16 cellular contexts compared by ENCODE assay signal in genomic region chr6:25352265-25352664, GRCh38.
A peak's percentile ranks its signal among the peaks of the same experiment; 100 is the strongest.
DNase-seq lines count a peak whose midpoint lies in the region; ATAC-seq, FAIRE-seq and TF ChIP-seq lines count a peak whose summit lies in the region.
"Had no signal": no experiment of that assay in that cellular context is flagged by ENCODE, and none has a peak within 500 bp of the region (broad histone marks: within the 10 kb centered on the region; RNA-seq: fewer than 3 reads in every experiment).

No MANE protein-coding gene starts in this region.

- H3K4me2 ChIP-seq in OCI-LY7 (ENCODE audit: low read length), result peak overlapping the region; percentile 28; the same call in 1 of the 2 replicates
- H3K4me2 ChIP-seq in hepatocyte, result no peak overlapping the region
- H3K4me2 ChIP-seq in mammary epithelial cell (ENCODE audit: insufficient read depth, low read depth, low read length), result no peak overlapping the region
- H3K4me2 ChIP-seq: BLaER1 had no signal

- POLR2A ChIA-PET in OCI-LY7 (lab: Charles Lee), result interaction anchor here (0.5 to 8.0 kb wide), 13 partner anchors 9 to 358 kb away, joined by 3 to 68 read pairs (median 4); no protein-coding TSS in a partner anchor

- H3K79me2 ChIP-seq in OCI-LY7 (ENCODE audit: insufficient read depth, low read depth, low read length) (peaks cover 47% of the 10 kb centered on the region; the same call in 1 of the 2 replicates), hepatocyte (peaks cover 89% of the 10 kb centered on the region), mammary epithelial cell (ENCODE audit: insufficient read depth, low read length) (peaks cover 74% of the 10 kb centered on the region)

- H3K4me3 ChIP-seq in OCI-LY7 (ENCODE audit: low read depth, low read length, poor library complexity, severe bottlenecking) (no peak overlapping the region), hepatocyte (no peak overlapping the region), mammary epithelial cell (replicated peaks in 1 of 3; ENCODE audit: insufficient read depth in 1 of 3, low read depth in 2 of 3, low read length in 3 of 3) (no peak overlapping the region)
- H3K4me3 ChIP-seq: BLaER1, GM23248, HAP-1 had no signal

- H3K36me3 Mint-ChIP-seq in osteocyte (ENCODE audit: unreplicated experiment), result no peaks in the 10 kb centered on the region
- H3K36me3 Mint-ChIP-seq: CD4-positive, alpha-beta memory T cell had no signal

- no peak for TF ChIP-seq POLR2A in GM12892 (IDR thresholded peaks at IDR 0.05; ENCODE audit: low read depth, low read length)

- no peak for DNase-seq in GM12892 (ENCODE audit: insufficient read length)
- DNase-seq in OCI-LY7 (ENCODE audit: low spot score), result no peak
- DNase-seq in hepatocyte (ENCODE audit: low spot score), result no peak
- DNase-seq in osteocyte (ENCODE audit: extremely low spot score, unreplicated experiment), result no peak
- no peak for DNase-seq in mammary epithelial cell
- DNase-seq: 8988T; CD4-positive, alpha-beta memory T cell; DMS153; DMS79; GDM1; GM23248 had no signal

- H3K27me3 Mint-ChIP-seq in osteocyte (ENCODE audit: unreplicated experiment), result no peaks in the 10 kb centered on the region

- intact Hi-C loops in OCI-LY7 (cut with micrococcal nuclease; ENCODE audit: unreplicated experiment), result no loop called here
- intact Hi-C loops in mammary epithelial cell (cut with micrococcal nuclease), result no loop called here

- H2AFZ ChIP-seq in OCI-LY7 (ENCODE audit: low read length), result no peak overlapping the region
- H2AFZ ChIP-seq in hepatocyte, result no peak overlapping the region
- H2AFZ ChIP-seq in mammary epithelial cell (ENCODE audit: low read depth, low read length), result no peak overlapping the region
- H2AFZ ChIP-seq: GM23248 had no signal

- no peak for ATAC-seq in GM21423 (IDR thresholded peaks at IDR 0.05; ENCODE audit: unreplicated experiment)
- no peak for ATAC-seq in GM18498 (IDR thresholded peaks at IDR 0.05; ENCODE audit: unreplicated experiment)

- 58% methylated on average over 2 of the region's 2 CpGs for WGBS in hepatocyte (ENCODE audit: low lambda C conversion rate, missing lambda C conversion rate)
- WGBS in mammary epithelial cell (ENCODE audit: low coverage, missing lambda C conversion rate), result 76% methylated on average over 2 of the region's 2 CpGs

- H3K9me3 ChIP-seq in OCI-LY7 (ENCODE audit: low read length) (no peaks in the 10 kb centered on the region), hepatocyte (ENCODE audit: low read depth) (no peaks in the 10 kb centered on the region), mammary epithelial cell (replicated peaks; ENCODE audit: insufficient read depth, low read length) (no peaks in the 10 kb centered on the region)
- H3K9me3 ChIP-seq: BLaER1, HAP-1 had no signal

- in situ Hi-C loops in mammary epithelial cell (cut with MboI; ENCODE audit: low sequenced_read_pairs in 2 of 2), result no loop called here

- H3K4me3 Mint-ChIP-seq in osteocyte (ENCODE audit: unreplicated experiment), result no peak overlapping the region
- H3K4me3 Mint-ChIP-seq: CD14-positive monocyte had no signal

- H3K9me2 ChIP-seq in OCI-LY7 (ENCODE audit: insufficient read depth, low read length) (no peaks in the 10 kb centered on the region), hepatocyte (replicated peaks; ENCODE audit: insufficient read depth) (no peaks in the 10 kb centered on the region)

- no peaks in the 10 kb centered on the region for H3K36me3 ChIP-seq in OCI-LY7 (ENCODE audit: insufficient read depth, low read length)
- no peaks in the 10 kb centered on the region for H3K36me3 ChIP-seq in hepatocyte (replicated peaks; ENCODE audit: insufficient read depth, low read depth)
- H3K36me3 ChIP-seq in mammary epithelial cell (ENCODE audit: insufficient read depth, low read length), result no peaks in the 10 kb centered on the region
- H3K36me3 ChIP-seq: BLaER1, HAP-1 had no signal

- peak; percentile 48 for FAIRE-seq in GM12892 (lab: Jason Lieb, UNC)

- peak overlapping the region; percentile 32 for H3K27ac Mint-ChIP-seq in osteocyte (ENCODE audit: unreplicated experiment)
- H3K27ac Mint-ChIP-seq: CD14-positive monocyte had no signal

- H4K20me1 ChIP-seq in OCI-LY7 (ENCODE audit: insufficient read depth, low read length) (no peaks in the 10 kb centered on the region), hepatocyte (ENCODE audit: insufficient read depth, poor library complexity, severe bottlenecking) (no peaks in the 10 kb centered on the region), mammary epithelial cell (ENCODE audit: insufficient read depth, low read length) (no peaks in the 10 kb centered on the region)
- H4K20me1 ChIP-seq: BLaER1 had no signal

- TF ChIP-seq CTCF in OCI-LY7 (conservative IDR thresholded peaks at IDR 0.05; ENCODE audit: low read length) (no peak), hepatocyte (IDR thresholded peaks at IDR 0.05; ENCODE audit: poor library complexity) (no peak), osteocyte (IDR thresholded peaks at IDR 0.05) (no peak), mammary epithelial cell (conservative IDR thresholded peaks at IDR 0.05 in 1 of 2, IDR thresholded peaks at IDR 0.05 in 1 of 2; ENCODE audit: extremely low read depth in 1 of 2, insufficient read depth in 1 of 2, low read depth in 1 of 2, low read length in 2 of 2) (no peak)

- no peak overlapping the region for H3K9ac ChIP-seq in mammary epithelial cell (ENCODE audit: insufficient read depth, low read length)
- H3K9ac ChIP-seq: BLaER1, GM23248 had no signal

- dilution Hi-C loops in mammary epithelial cell (cut with HindIII; ENCODE audit: low sequenced_read_pairs), result no loop called here

- H3K4me1 ChIP-seq in OCI-LY7 (ENCODE audit: insufficient read depth, low read length, poor library complexity, severe bottlenecking) (peaks cover 30% of the 10 kb centered on the region), hepatocyte (ENCODE audit: insufficient read depth) (peaks cover 9% of the 10 kb centered on the region), mammary epithelial cell (ENCODE audit: insufficient read depth, low read length) (peaks cover 2% of the 10 kb centered on the region)
- H3K4me1 ChIP-seq: BLaER1 had no signal

- H3K27ac ChIP-seq in OCI-LY7 (ENCODE audit: low read depth, low read length, poor library complexity, severe bottlenecking) (no peak overlapping the region), hepatocyte (peak overlapping the region; percentile 25), mammary epithelial cell (ENCODE audit: insufficient read depth, low read depth, low read length) (no peak overlapping the region)
- H3K27ac ChIP-seq: BLaER1, GM23248 had no signal

- no TSS peak for BruUV-seq in OCI-LY7 (replicated peaks; lab: Mats Ljungman, UMichigan)
- no TSS peak for BruUV-seq in mammary epithelial cell (replicated peaks; lab: Mats Ljungman, UMichigan)

- H3K9me3 Mint-ChIP-seq in osteocyte (ENCODE audit: unreplicated experiment), result no peaks in the 10 kb centered on the region
- H3K9me3 Mint-ChIP-seq: CD14-positive monocyte; CD4-positive, alpha-beta memory T cell had no signal

- peaks cover 33% of the 10 kb centered on the region for H3K4me1 Mint-ChIP-seq in osteocyte (ENCODE audit: unreplicated experiment)

- CTCF ChIA-PET in OCI-LY7 (lab: Charles Lee; ENCODE audit: unreplicated experiment), result no interaction called here
- CTCF ChIA-PET in mammary epithelial cell (lab: Charles Lee; ENCODE audit: low non-redundant PET), result no interaction called here

- H3K27me3 ChIP-seq in hepatocyte (no peaks in the 10 kb centered on the region), mammary epithelial cell (ENCODE audit: insufficient read depth, low read length) (no peaks in the 10 kb centered on the region)
- H3K27me3 ChIP-seq: BLaER1 had no signal
